Comparison of ENCODE assay signal across 9 cellular contexts in genomic region chr12:111298583-111299436, GRCh38.
A peak's percentile ranks its signal among the peaks of the same experiment; 100 is the strongest.
DNase-seq lines count a peak whose midpoint lies in the region; ATAC-seq and TF ChIP-seq lines count a peak whose summit lies in the region.
"Had no signal": no experiment of that assay in that cellular context is flagged by ENCODE, and none has a peak within 500 bp of the region (broad histone marks: within the 10 kb centered on the region; RNA-seq: fewer than 3 reads in every experiment).

No MANE protein-coding gene starts in this region.

- CTCF ChIA-PET in RWPE1 (lab: Yijun Ruan, JAX) = interaction anchor here (0.5 to 2.3 kb wide), 9 partner anchors 12 to 299 kb away, joined by 3 to 7 read pairs (median 3); no protein-coding TSS in a partner anchor

- POLR2A ChIA-PET in RWPE1 (lab: Yijun Ruan, JAX; ENCODE audit: low non-redundant PET) = no interaction called here

- no peaks in the 10 kb centered on the region for H3K4me1 ChIP-seq in adrenal gland (replicated peaks in 1 of 2)
- no peaks in the 10 kb centered on the region for H3K4me1 ChIP-seq in aorta (ENCODE audit: control insufficient read depth in 1 of 2, insufficient read depth in 2 of 2, low read length in 2 of 2)

- H3K36me3 ChIP-seq in adrenal gland (replicated peaks in 1 of 2) (no peaks in the 10 kb centered on the region), aorta (ENCODE audit: control insufficient read depth in 1 of 2, insufficient read depth in 2 of 2, low read length in 1 of 2) (no peaks in the 10 kb centered on the region)

- no peak for TF ChIP-seq POLR2A in adrenal gland (IDR thresholded peaks at IDR 0.05)

- ATAC-seq in left ventricle myocardium superior (peak; percentile 74), aorta (ENCODE audit: low FRiP score) (no peak)

- H3K4me3 ChIP-seq in HL-60 (replicated peaks; ENCODE audit: insufficient read depth, low read length) (no peak overlapping the region), adrenal gland (no peak overlapping the region), aorta (ENCODE audit: low read length in 2 of 2) (no peak overlapping the region)
- H3K4me3 ChIP-seq: SK-N-MC had no signal

- peak; percentile 41 for DNase-seq in COLO668 (lab: John Stamatoyannopoulos, UW; ENCODE audit: unreplicated experiment)
- peak; percentile 18 to 57 for DNase-seq in HL-60 (ENCODE audit: low read depth in 1 of 2, low spot score in 1 of 2)
- peak; percentile 69 for DNase-seq in RWPE1 (ENCODE audit: low spot score)
- peak; percentile 18 to 62 (median 52) for DNase-seq in adrenal gland
- DNase-seq in left ventricle myocardium superior = peak; percentile 61
- DNase-seq in smooth muscle cell of the brain vasculature (ENCODE audit: low read depth, low spot score) = peak; percentile 24
- DNase-seq in aorta = no peak
- DNase-seq in central memory CD4-positive, alpha-beta T cell = no peak

- H3K9me3 ChIP-seq in adrenal gland (replicated peaks in 1 of 3) (no peaks in the 10 kb centered on the region), aorta (ENCODE audit: control insufficient read depth, low read length) (peaks cover 1% of the 10 kb centered on the region)

- intact Hi-C loops in adrenal gland (cut with DNase I) (loop anchor here (5.0 to 10.0 kb wide), 3 partner anchors 274 to 404 kb away; no protein-coding TSS in a partner anchor), left ventricle myocardium superior (cut with micrococcal nuclease) (loop anchor here (5.0 kb wide), 1 partner anchor 407 kb away; no protein-coding TSS in a partner anchor), aorta (cut with DNase I) (loop anchor here in 1 of 2 donors (5.0 kb wide), 1 partner anchor 362 kb away; no protein-coding TSS in a partner anchor)

- H3K27ac ChIP-seq in HL-60 (replicated peaks) = no peak overlapping the region
- no peak overlapping the region for H3K27ac ChIP-seq in RWPE1
- no peak overlapping the region for H3K27ac ChIP-seq in adrenal gland
- H3K27ac ChIP-seq in aorta (ENCODE audit: low read depth in 1 of 2, low read length in 2 of 2) = no peak overlapping the region
- H3K27ac ChIP-seq: SK-N-MC had no signal

- no peaks in the 10 kb centered on the region for H3K27me3 ChIP-seq in HL-60 (ENCODE audit: insufficient read depth, poor library complexity, severe bottlenecking)
- peaks cover 4% of the 10 kb centered on the region for H3K27me3 ChIP-seq in adrenal gland
- H3K27me3 ChIP-seq in aorta (ENCODE audit: control insufficient read depth in 1 of 2, insufficient read depth in 2 of 2, low read length in 1 of 2) = no peaks in the 10 kb centered on the region

- 19 to 55% (median 38%) methylated on average over 7 to 14 of the region's 14 CpGs for WGBS in adrenal gland, 4 donors
- WGBS in aorta, 2 donors = 50 to 54% methylated on average over 14 of the region's 14 CpGs

- peak; percentile 75 for TF ChIP-seq CTCF in HL-60 (IDR thresholded peaks at IDR 0.05; ENCODE audit: insufficient read depth, low read length)
- TF ChIP-seq CTCF in RWPE1 (conservative IDR thresholded peaks at IDR 0.05; ENCODE audit: low read depth) = peak; percentile 78
- TF ChIP-seq CTCF in adrenal gland (IDR thresholded peaks at IDR 0.05) = peak; percentile 58 to 83 (median 70)

Comparison
In these comparisons a context has a peak if more than half of its experiments do, and no peak if none do; other contexts are left out.
1. DNase-seq: peak in COLO668 (single experiment), HL-60 (2 of 2), RWPE1 (single experiment), adrenal gland (7 of 7), left ventricle myocardium superior (single experiment) and smooth muscle cell of the brain vasculature (single experiment); none in aorta (0 of 2) and central memory CD4-positive, alpha-beta T cell (single experiment).
2. Peak in every context shown above with its lines, with median percentiles within 50 percentile points of each other: CTCF ChIP-seq.